ENCODE assay signal across 17 cellular contexts in genomic region chr6:123527406-123527805, GRCh38.
"Had no signal": no experiment of that assay in that cellular context is flagged by ENCODE, and none has a peak within 500 bp of the region (broad histone marks: within the 10 kb centered on the region; RNA-seq: fewer than 3 reads in every experiment).

No MANE protein-coding gene starts in this region.

- H3K9me3 ChIP-seq: left lung, ovary, transverse colon, vagina had no signal

- H3K36me3 Mint-ChIP-seq: activated naive CD8-positive, alpha-beta T cell treated with anti-CD3 and anti-CD28 coated beads for 36 hours; naive B cell; neural progenitor cell had no signal

- H3K4me1 Mint-ChIP-seq: activated naive CD8-positive, alpha-beta T cell treated with anti-CD3 and anti-CD28 coated beads for 36 hours; naive B cell had no signal

- H3K79me2 ChIP-seq: hepatocyte had no signal

- H3K27ac Mint-ChIP-seq: activated naive CD8-positive, alpha-beta T cell treated with anti-CD3 and anti-CD28 coated beads for 36 hours; naive B cell; neural progenitor cell had no signal

- H3K4me3 Mint-ChIP-seq: activated naive CD8-positive, alpha-beta T cell treated with anti-CD3 and anti-CD28 coated beads for 36 hours; naive B cell; neural progenitor cell had no signal

- H2AFZ ChIP-seq: hepatocyte, neural progenitor cell had no signal

- ATAC-seq: left lung had no signal

- H3K4me1 ChIP-seq: left lung, neural progenitor cell, transverse colon, vagina had no signal

- H3K4me3 ChIP-seq: dorsolateral prefrontal cortex, hepatocyte, left lung, neural progenitor cell, ovary, transverse colon, vagina had no signal

- H3K36me3 ChIP-seq: left lung, neural progenitor cell, ovary, transverse colon, vagina had no signal

- DNase-seq: activated CD4-positive, alpha-beta T cell treated with anti-CD3 and anti-CD28 coated beads, Interleukin-2, amount 50 U/mL, for 1 hour; activated CD8-positive, alpha-beta memory T cell treated with anti-CD3 and anti-CD28 coated beads for 24 hours; activated gamma-delta T cell treated with Interleukin-2 at 50 U/mL for 16 hours; activated naive CD8-positive, alpha-beta T cell treated with anti-CD3 and anti-CD28 coated beads for 36 hours; dorsolateral prefrontal cortex; erythroblast; islet precursor cell; left lung; naive B cell; ovary; retina; stimulated activated CD4-positive, alpha-beta T cell treated with anti-CD3 and anti-CD28 coated beads, Interleukin-4, amount 100 ng/mL, for 24 hours; stimulated activated naive CD4-positive, alpha-beta T cell treated with Interleukin-2 at 50 U/mL for 16 hours; transverse colon had no signal

- H3K27me3 Mint-ChIP-seq: activated naive CD8-positive, alpha-beta T cell treated with anti-CD3 and anti-CD28 coated beads for 36 hours; naive B cell had no signal

- H3K27ac ChIP-seq: dorsolateral prefrontal cortex, hepatocyte, left lung, neural progenitor cell, ovary, transverse colon, vagina had no signal

- H3K4me2 ChIP-seq: hepatocyte, neural progenitor cell had no signal

- H3K9me3 Mint-ChIP-seq: activated naive CD8-positive, alpha-beta T cell treated with anti-CD3 and anti-CD28 coated beads for 36 hours; neural progenitor cell had no signal

- H3K27me3 ChIP-seq: dorsolateral prefrontal cortex, hepatocyte, left lung, neural progenitor cell, ovary, transverse colon, vagina had no signal

- H3K9ac ChIP-seq: neural progenitor cell had no signal
